In genomic region chrX:126237524-126237923, GRCh38 we compare ENCODE assay signal across 22 cellular contexts.
"Had no signal": no experiment of that assay in that cellular context is flagged by ENCODE, and none has a peak within 500 bp of the region (broad histone marks: within the 10 kb centered on the region; RNA-seq: fewer than 3 reads in every experiment).

No MANE protein-coding gene starts in this region.

- H3K27ac ChIP-seq: HL-60, SJSA1, SK-N-MC had no signal

- H3K36me3 ChIP-seq: SJSA1 had no signal

- H3K9me3 ChIP-seq: SJSA1 had no signal

- FAIRE-seq: HTR-8/SVneo, RCC 7860 had no signal

- DNase-seq: KBM-7, MV-4-11, NCI-H1048, NCI-H1105, NCI-H1417, NCI-H1436 treated with DMSO at 0.1 percent for 48 hours, NCI-H1694, NCI-H1930, NCI-H2081, NCI-H2107, NCI-H2227 treated with DMSO at 0.1 percent for 48 hours, NCI-H524, NCI-H526 treated with DMSO at 0.1 percent for 48 hours, NCI-H748 treated with DMSO at 0.1 percent for 48 hours, Right ventricle myocardium superior, RPMI8226, SIG-M5 had no signal

- H3K4me3 ChIP-seq: SJSA1, SK-N-MC had no signal

- H3K4me1 ChIP-seq: SJSA1 had no signal
